1 cellular context compared by ENCODE assay signal in genomic region chr4:89039735-89040338, GRCh38.
TF ChIP-seq lines count a peak whose summit lies in the region.

No MANE protein-coding gene starts in this region.

TF ChIP-seq in K562, 482 proteins besides CTCF, POLR2A, EP300 and RAD21 (continued from another document):
- no peak for TF ChIP-seq IRF2 (CRISPR knock-in tag; IDR thresholded peaks at IDR 0.05)
- no peak for TF ChIP-seq TAF7 (tag; IDR thresholded peaks at IDR 0.05)
- TF ChIP-seq ETV6 (IDR thresholded peaks at IDR 0.05; ENCODE audit: borderline replicate concordance in 1 of 2, low read depth in 2 of 2, low read length in 1 of 2), result no peak
- no peak for TF ChIP-seq ETV6 (CRISPR knock-in tag; IDR thresholded peaks at IDR 0.05; ENCODE audit: borderline replicate concordance)
- TF ChIP-seq KHSRP (IDR thresholded peaks at IDR 0.05), result no peak
- no peak for TF ChIP-seq ZNF449 (CRISPR knock-in tag; IDR thresholded peaks at IDR 0.05)
- no peak for TF ChIP-seq MECOM (CRISPR knock-in tag; IDR thresholded peaks at IDR 0.05)
- TF ChIP-seq JUN (IDR thresholded peaks at IDR 0.05; ENCODE audit: borderline replicate concordance, low read depth, low read length), result no peak
- no peak for TF ChIP-seq JUN (CRISPR knock-in tag; IDR thresholded peaks at IDR 0.05; ENCODE audit: borderline replicate concordance)
- peak; percentile 85 for TF ChIP-seq ZSCAN32 (CRISPR knock-in tag; IDR thresholded peaks at IDR 0.05)
- TF ChIP-seq, protein P1, sequence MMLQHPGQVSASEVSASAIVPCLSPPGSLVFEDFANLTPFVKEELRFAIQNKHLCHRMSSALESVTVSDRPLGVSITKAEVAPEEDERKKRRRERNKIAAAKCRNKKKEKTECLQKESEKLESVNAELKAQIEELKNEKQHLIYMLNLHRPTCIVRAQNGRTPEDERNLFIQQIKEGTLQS (IDR thresholded peaks at IDR 0.05), result peak; percentile 89
- TF ChIP-seq, protein P1 (CRISPR knock-in tag; conservative IDR thresholded peaks at IDR 0.05), result no peak
- no peak for TF ChIP-seq CUX1 (CRISPR knock-in tag; IDR thresholded peaks at IDR 0.05)
- TF ChIP-seq ZFP36 (IDR thresholded peaks at IDR 0.05; ENCODE audit: low read depth, low read length, partially characterized antibody), result no peak
- TF ChIP-seq, protein P2, sequence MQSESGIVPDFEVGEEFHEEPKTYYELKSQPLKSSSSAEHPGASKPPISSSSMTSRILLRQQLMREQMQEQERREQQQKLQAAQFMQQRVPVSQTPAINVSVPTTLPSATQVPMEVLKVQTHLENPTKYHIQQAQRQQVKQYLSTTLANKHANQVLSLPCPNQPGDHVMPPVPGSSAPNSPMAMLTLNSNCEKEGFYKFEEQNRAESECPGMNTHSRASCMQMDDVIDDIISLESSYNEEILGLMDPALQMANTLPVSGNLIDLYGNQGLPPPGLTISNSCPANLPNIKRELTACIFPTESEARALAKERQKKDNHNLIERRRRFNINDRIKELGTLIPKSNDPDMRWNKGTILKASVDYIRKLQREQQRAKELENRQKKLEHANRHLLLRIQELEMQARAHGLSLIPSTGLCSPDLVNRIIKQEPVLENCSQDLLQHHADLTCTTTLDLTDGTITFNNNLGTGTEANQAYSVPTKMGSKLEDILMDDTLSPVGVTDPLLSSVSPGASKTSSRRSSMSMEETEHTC (IDR thresholded peaks at IDR 0.05), result no peak
- TF ChIP-seq KAT8 (IDR thresholded peaks at IDR 0.05; ENCODE audit: low read depth), result no peak
- TF ChIP-seq CEBPB (tag; IDR thresholded peaks at IDR 0.05), result peak; percentile 52
- no peak for TF ChIP-seq TCF3 (CRISPR knock-in tag; IDR thresholded peaks at IDR 0.05)
- TF ChIP-seq, protein P3, sequence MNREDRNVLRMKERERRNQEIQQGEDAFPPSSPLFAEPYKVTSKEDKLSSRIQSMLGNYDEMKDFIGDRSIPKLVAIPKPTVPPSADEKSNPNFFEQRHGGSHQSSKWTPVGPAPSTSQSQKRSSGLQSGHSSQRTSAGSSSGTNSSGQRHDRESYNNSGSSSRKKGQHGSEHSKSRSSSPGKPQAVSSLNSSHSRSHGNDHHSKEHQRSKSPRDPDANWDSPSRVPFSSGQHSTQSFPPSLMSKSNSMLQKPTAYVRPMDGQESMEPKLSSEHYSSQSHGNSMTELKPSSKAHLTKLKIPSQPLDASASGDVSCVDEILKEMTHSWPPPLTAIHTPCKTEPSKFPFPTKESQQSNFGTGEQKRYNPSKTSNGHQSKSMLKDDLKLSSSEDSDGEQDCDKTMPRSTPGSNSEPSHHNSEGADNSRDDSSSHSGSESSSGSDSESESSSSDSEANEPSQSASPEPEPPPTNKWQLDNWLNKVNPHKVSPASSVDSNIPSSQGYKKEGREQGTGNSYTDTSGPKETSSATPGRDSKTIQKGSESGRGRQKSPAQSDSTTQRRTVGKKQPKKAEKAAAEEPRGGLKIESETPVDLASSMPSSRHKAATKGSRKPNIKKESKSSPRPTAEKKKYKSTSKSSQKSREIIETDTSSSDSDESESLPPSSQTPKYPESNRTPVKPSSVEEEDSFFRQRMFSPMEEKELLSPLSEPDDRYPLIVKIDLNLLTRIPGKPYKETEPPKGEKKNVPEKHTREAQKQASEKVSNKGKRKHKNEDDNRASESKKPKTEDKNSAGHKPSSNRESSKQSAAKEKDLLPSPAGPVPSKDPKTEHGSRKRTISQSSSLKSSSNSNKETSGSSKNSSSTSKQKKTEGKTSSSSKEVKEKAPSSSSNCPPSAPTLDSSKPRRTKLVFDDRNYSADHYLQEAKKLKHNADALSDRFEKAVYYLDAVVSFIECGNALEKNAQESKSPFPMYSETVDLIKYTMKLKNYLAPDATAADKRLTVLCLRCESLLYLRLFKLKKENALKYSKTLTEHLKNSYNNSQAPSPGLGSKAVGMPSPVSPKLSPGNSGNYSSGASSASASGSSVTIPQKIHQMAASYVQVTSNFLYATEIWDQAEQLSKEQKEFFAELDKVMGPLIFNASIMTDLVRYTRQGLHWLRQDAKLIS (CRISPR knock-in tag; IDR thresholded peaks at IDR 0.05), result no peak
- TF ChIP-seq FUS (optimal IDR thresholded peaks at IDR 0.05; ENCODE audit: low read depth, low read length), result no peak
- TF ChIP-seq SMAD1 (IDR thresholded peaks at IDR 0.05; ENCODE audit: low read depth, low read length, partially characterized antibody), result no peak
- TF ChIP-seq MYNN (IDR thresholded peaks at IDR 0.05), result no peak
- TF ChIP-seq MYNN (CRISPR knock-in tag; IDR thresholded peaks at IDR 0.05), result no peak
- TF ChIP-seq SNRNP70 (optimal IDR thresholded peaks at IDR 0.05; ENCODE audit: low read depth, low read length), result no peak
- TF ChIP-seq KDM4B (IDR thresholded peaks at IDR 0.05; ENCODE audit: borderline replicate concordance in 2 of 2, low read depth in 1 of 2), result no peak
- no peak for TF ChIP-seq TAF15 (IDR thresholded peaks at IDR 0.05; ENCODE audit: low read depth, low read length)
- TF ChIP-seq, protein P4, sequence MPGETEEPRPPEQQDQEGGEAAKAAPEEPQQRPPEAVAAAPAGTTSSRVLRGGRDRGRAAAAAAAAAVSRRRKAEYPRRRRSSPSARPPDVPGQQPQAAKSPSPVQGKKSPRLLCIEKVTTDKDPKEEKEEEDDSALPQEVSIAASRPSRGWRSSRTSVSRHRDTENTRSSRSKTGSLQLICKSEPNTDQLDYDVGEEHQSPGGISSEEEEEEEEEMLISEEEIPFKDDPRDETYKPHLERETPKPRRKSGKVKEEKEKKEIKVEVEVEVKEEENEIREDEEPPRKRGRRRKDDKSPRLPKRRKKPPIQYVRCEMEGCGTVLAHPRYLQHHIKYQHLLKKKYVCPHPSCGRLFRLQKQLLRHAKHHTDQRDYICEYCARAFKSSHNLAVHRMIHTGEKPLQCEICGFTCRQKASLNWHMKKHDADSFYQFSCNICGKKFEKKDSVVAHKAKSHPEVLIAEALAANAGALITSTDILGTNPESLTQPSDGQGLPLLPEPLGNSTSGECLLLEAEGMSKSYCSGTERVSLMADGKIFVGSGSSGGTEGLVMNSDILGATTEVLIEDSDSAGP (CRISPR knock-in tag; IDR thresholded peaks at IDR 0.05), result peak; percentile 85
- TF ChIP-seq CHD4 (IDR thresholded peaks at IDR 0.05; ENCODE audit: insufficient read depth, insufficient replicate concordance, low read depth, low read length, poor library complexity, severe bottlenecking), result no peak
- no peak for TF ChIP-seq KLF10 (CRISPR knock-in tag; IDR thresholded peaks at IDR 0.05)
- TF ChIP-seq, protein P5, sequence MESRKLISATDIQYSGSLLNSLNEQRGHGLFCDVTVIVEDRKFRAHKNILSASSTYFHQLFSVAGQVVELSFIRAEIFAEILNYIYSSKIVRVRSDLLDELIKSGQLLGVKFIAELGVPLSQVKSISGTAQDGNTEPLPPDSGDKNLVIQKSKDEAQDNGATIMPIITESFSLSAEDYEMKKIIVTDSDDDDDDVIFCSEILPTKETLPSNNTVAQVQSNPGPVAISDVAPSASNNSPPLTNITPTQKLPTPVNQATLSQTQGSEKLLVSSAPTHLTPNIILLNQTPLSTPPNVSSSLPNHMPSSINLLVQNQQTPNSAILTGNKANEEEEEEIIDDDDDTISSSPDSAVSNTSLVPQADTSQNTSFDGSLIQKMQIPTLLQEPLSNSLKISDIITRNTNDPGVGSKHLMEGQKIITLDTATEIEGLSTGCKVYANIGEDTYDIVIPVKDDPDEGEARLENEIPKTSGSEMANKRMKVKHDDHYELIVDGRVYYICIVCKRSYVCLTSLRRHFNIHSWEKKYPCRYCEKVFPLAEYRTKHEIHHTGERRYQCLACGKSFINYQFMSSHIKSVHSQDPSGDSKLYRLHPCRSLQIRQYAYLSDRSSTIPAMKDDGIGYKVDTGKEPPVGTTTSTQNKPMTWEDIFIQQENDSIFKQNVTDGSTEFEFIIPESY (CRISPR knock-in tag; IDR thresholded peaks at IDR 0.05), result no peak
- TF ChIP-seq LARP7 (IDR thresholded peaks at IDR 0.05), result no peak
- TF ChIP-seq ATF4 (CRISPR knock-in tag; IDR thresholded peaks at IDR 0.05), result peak; percentile 92
- peak; percentile 41; the same call in 1 of the 2 replicates for TF ChIP-seq BACH1 (tag; IDR thresholded peaks at IDR 0.05)
- TF ChIP-seq NR4A1 (CRISPR knock-in tag; IDR thresholded peaks at IDR 0.05), result no peak
- TF ChIP-seq NR4A1 (tag; IDR thresholded peaks at IDR 0.05), result 0 out of 2 replicates have a peak, but pooled peaks have one; percentile 37
- no peak for TF ChIP-seq U2AF1 (optimal IDR thresholded peaks at IDR 0.05; ENCODE audit: low read depth, low read length)
- TF ChIP-seq CHD1 (IDR thresholded peaks at IDR 0.05; ENCODE audit: low read length), result no peak
- no peak for TF ChIP-seq MAZ (CRISPR knock-in tag; conservative IDR thresholded peaks at IDR 0.05 in 1 of 2, IDR thresholded peaks at IDR 0.05 in 1 of 2)
- TF ChIP-seq TCF7 (IDR thresholded peaks at IDR 0.05; ENCODE audit: borderline replicate concordance), result no peak
- no peak for TF ChIP-seq CC2D1A (IDR thresholded peaks at IDR 0.05)
